ENCODE assay signal across 7 cellular contexts in genomic region chr1:203342192-203342940, GRCh38. TPM values are rescaled to one million over a fixed set of nuclear protein-coding genes. Genes with fewer than 3 reads are reported as not detected.
DNase-seq lines count a peak whose midpoint lies in the region; ATAC-seq and TF ChIP-seq lines count a peak whose summit lies in the region.

No MANE protein-coding gene starts in this region.

- H3K4me3 ChIP-seq in Karpas-422 (ENCODE audit: low read length) (no peak overlapping the region), astrocyte of the cerebellum (ENCODE audit: low read depth, low read length) (no peak overlapping the region)

- H3K9ac ChIP-seq in Karpas-422 (ENCODE audit: low read length), result no peak overlapping the region

- no peak overlapping the region for H3K4me2 ChIP-seq in Karpas-422 (ENCODE audit: low read depth, low read length, poor library complexity, severe bottlenecking)

- peak; percentile 90 for TF ChIP-seq CTCF in astrocyte of the cerebellum (IDR thresholded peaks at IDR 0.05; ENCODE audit: low read depth, low read length, missing control alignments)

- in situ Hi-C loops in astrocyte of the cerebellum (cut with HindIII; ENCODE audit: low sequenced_read_pairs), result no loop called here

- H3K27me3 ChIP-seq in Karpas-422 (ENCODE audit: low read length), result no peaks in the 10 kb centered on the region

- H3K9me3 ChIP-seq in Karpas-422 (ENCODE audit: low read length), result no peaks in the 10 kb centered on the region

- H3K79me2 ChIP-seq in Karpas-422 (ENCODE audit: low read length), result no peaks in the 10 kb centered on the region

- H2AFZ ChIP-seq in Karpas-422 (ENCODE audit: low read length), result no peak overlapping the region

- H3K36me3 ChIP-seq in Karpas-422 (ENCODE audit: insufficient read depth, low read length), result no peaks in the 10 kb centered on the region

- ATAC-seq in SK-N-SH treated with all-trans-retinoic acid at 6 μM for 48 hours, result peak; percentile 84

- H3K9me2 ChIP-seq in Karpas-422 (replicated peaks; ENCODE audit: insufficient read depth, low read length), result no peaks in the 10 kb centered on the region

- no peak overlapping the region for H3K27ac ChIP-seq in Karpas-422 (ENCODE audit: low read length)

- H3K4me1 ChIP-seq in Karpas-422 (ENCODE audit: low read length), result peaks cover 18% of the 10 kb centered on the region

- peak; percentile 61 for DNase-seq in ELR (ENCODE audit: low read depth)
- DNase-seq in Karpas-422, result peak; percentile 81
- DNase-seq in astrocyte of the cerebellum (ENCODE audit: low read depth), result no peak
- peak; percentile 87 for DNase-seq in iPS-NIHi11 (ENCODE audit: low spot score)
- peak; percentile 60 for DNase-seq in stimulated activated CD4-positive, alpha-beta T cell treated with anti-CD3 and anti-CD28 coated beads, Interleukin-4, amount 100 ng/mL, for 24 hours
- DNase-seq in MV-4-11 (lab: John Stamatoyannopoulos, UW), result no peak

- H4K20me1 ChIP-seq in Karpas-422 (ENCODE audit: insufficient read depth, low read depth, low read length), result no peaks in the 10 kb centered on the region

TF ChIP-seq in SK-N-SH treated with all-trans-retinoic acid at 6 μM for 48 hours, 23 proteins besides CTCF, POLR2A, EP300 and RAD21:
- TF ChIP-seq RARB (CRISPR knock-in tag; IDR thresholded peaks at IDR 0.05), result no peak
- no peak for TF ChIP-seq TSHZ2 (CRISPR knock-in tag; IDR thresholded peaks at IDR 0.05)
- TF ChIP-seq ZFP30 (CRISPR knock-in tag; IDR thresholded peaks at IDR 0.05), result no peak
- TF ChIP-seq OSR1 (CRISPR knock-in tag; IDR thresholded peaks at IDR 0.05), result no peak
- no peak for TF ChIP-seq ARNTL (CRISPR knock-in tag; IDR thresholded peaks at IDR 0.05; ENCODE audit: borderline replicate concordance, low read depth)
- no peak for TF ChIP-seq SNAI2 (CRISPR knock-in tag; IDR thresholded peaks at IDR 0.05)
- no peak for TF ChIP-seq ISL1 (CRISPR knock-in tag; IDR thresholded peaks at IDR 0.05)
- TF ChIP-seq CSRNP3 (CRISPR knock-in tag; IDR thresholded peaks at IDR 0.05), result no peak
- no peak for TF ChIP-seq ZNF8 (CRISPR knock-in tag; IDR thresholded peaks at IDR 0.05)
- no peak for TF ChIP-seq GLIS3 (CRISPR knock-in tag; IDR thresholded peaks at IDR 0.05)
- TF ChIP-seq CSDC2 (CRISPR knock-in tag; IDR thresholded peaks at IDR 0.05), result no peak
- TF ChIP-seq TOX (CRISPR knock-in tag; IDR thresholded peaks at IDR 0.05; ENCODE audit: borderline replicate concordance), result no peak
- no peak for TF ChIP-seq POU6F1 (CRISPR knock-in tag; IDR thresholded peaks at IDR 0.05; ENCODE audit: borderline replicate concordance, low read depth)
- no peak for TF ChIP-seq ZNF70 (CRISPR knock-in tag; IDR thresholded peaks at IDR 0.05)
TF ChIP-seq in SK-N-SH treated with all-trans-retinoic acid at 6 μM for 48 hours: peak in this region for 0.

RNA-seq across cellular contexts. Expression of gene FMOD, which starts 8.6 kb away (rescaled TPM):
- 2.2 and 3.6 TPM in 2 replicates for total RNA-seq in Karpas-422 (2014; rRNA removed; shearing (Covaris generic); ENCODE audit: low replicate concordance)

RNA-seq across cellular contexts. Expression of gene BTG2, which starts 37.0 kb away (rescaled TPM):
- 245 and 258 TPM in 2 replicates for total RNA-seq in Karpas-422 (2014; rRNA removed; shearing (Covaris generic); ENCODE audit: low replicate concordance)

Comparison
In these comparisons a context has a peak if more than half of its experiments do, and no peak if none do; other contexts are left out.
1. DNase-seq: peak in ELR (single experiment), Karpas-422 (single experiment), iPS-NIHi11 (single experiment) and stimulated activated CD4-positive, alpha-beta T cell treated with anti-CD3 and anti-CD28 coated beads, Interleukin-4, amount 100 ng/mL, for 24 hours (single experiment); none in astrocyte of the cerebellum (single experiment) and MV-4-11 (single experiment).